1 cellular context compared by ENCODE assay signal in genomic region chr5:92145852-92146251, GRCh38.
TF ChIP-seq lines count a peak whose summit lies in the region.

No MANE protein-coding gene starts in this region.

TF ChIP-seq in HCT116, 20 proteins besides CTCF, POLR2A, EP300 and RAD21 (continued from another document):
- no peak for TF ChIP-seq REST (IDR thresholded peaks at IDR 0.05; ENCODE audit: low read depth)
- no peak for TF ChIP-seq ZBTB33 (IDR thresholded peaks at IDR 0.05; ENCODE audit: extremely low read depth, insufficient replicate concordance, low read length)
- no peak for TF ChIP-seq TCF7L2 (IDR thresholded peaks at IDR 0.05; ENCODE audit: borderline replicate concordance, extremely low read depth, insufficient read depth, insufficient read length)
- no peak for TF ChIP-seq SRF (IDR thresholded peaks at IDR 0.05; ENCODE audit: low read depth)
- no peak for TF ChIP-seq JUND (IDR thresholded peaks at IDR 0.05)
- TF ChIP-seq EZH2 (IDR thresholded peaks at IDR 0.05), result no peak
- TF ChIP-seq EZH2phosphoT487 (IDR thresholded peaks at IDR 0.05; ENCODE audit: borderline replicate concordance), result no peak
- no peak for TF ChIP-seq YY1 (IDR thresholded peaks at IDR 0.05; ENCODE audit: extremely low read depth, insufficient replicate concordance, low read depth, low read length)
- no peak for TF ChIP-seq ZFX (IDR thresholded peaks at IDR 0.05)
- no peak for TF ChIP-seq CBX3 (IDR thresholded peaks at IDR 0.05; ENCODE audit: low read depth)
- TF ChIP-seq EGR1 (IDR thresholded peaks at IDR 0.05; ENCODE audit: low read depth), result no peak
